In the genomic region with DNA sequence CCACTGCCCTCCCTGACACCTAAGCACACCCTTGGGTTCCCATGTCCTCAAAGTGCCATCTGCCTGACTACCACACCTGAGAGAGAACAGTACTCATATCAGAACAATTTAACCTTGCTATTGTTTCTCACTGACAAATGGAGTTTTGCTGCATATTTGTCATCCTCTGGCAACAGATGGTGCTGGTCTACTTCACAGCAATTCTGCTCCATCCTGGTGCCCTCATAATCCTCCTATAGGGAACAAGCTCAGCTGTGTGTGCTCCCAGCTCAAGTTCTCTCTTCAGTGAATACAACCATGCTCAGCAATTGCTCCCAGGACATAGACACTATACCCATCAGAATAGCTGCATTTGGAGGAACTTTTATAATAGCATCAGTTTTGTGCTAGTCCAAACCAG, we compare ENCODE assay signal across 15 cellular contexts. TPM values are rescaled to one million over a fixed set of nuclear protein-coding genes. Genes with fewer than 3 reads are reported as not detected.
DNase-seq lines count a peak whose midpoint lies in the region; ATAC-seq, FAIRE-seq and TF ChIP-seq lines count a peak whose summit lies in the region.
"Had no signal": no experiment of that assay in that cellular context is flagged by ENCODE, and none has a peak within 500 bp of the region (broad histone marks: within the 10 kb centered on the region; RNA-seq: fewer than 3 reads in every experiment).

No MANE protein-coding gene starts in this region.

- TF ChIP-seq CTCF in smooth muscle cell (IDR thresholded peaks at IDR 0.05; ENCODE audit: borderline replicate concordance, insufficient read depth, poor library complexity, severe bottlenecking) (no peak), HepG2 (CRISPR knock-in tag; IDR thresholded peaks at IDR 0.05) (no peak)

- H4K20me1 ChIP-seq in Karpas-422 (ENCODE audit: insufficient read depth, low read depth, low read length) (no peaks in the 10 kb centered on the region), smooth muscle cell (ENCODE audit: low read depth) (no peaks in the 10 kb centered on the region), HepG2 (ENCODE audit: insufficient read depth, low read length) (no peaks in the 10 kb centered on the region)

- H3K79me2 ChIP-seq in Karpas-422 (ENCODE audit: low read length): no peaks in the 10 kb centered on the region
- H3K79me2 ChIP-seq in smooth muscle cell (ENCODE audit: low read depth): no peaks in the 10 kb centered on the region
- H3K79me2 ChIP-seq in HepG2 (ENCODE audit: insufficient read depth, low read length): no peaks in the 10 kb centered on the region

- TF ChIP-seq RAD21 in HepG2 (CRISPR knock-in tag; IDR thresholded peaks at IDR 0.05): no peak

- in situ Hi-C loops in HepG2 (cut with HindIII; ENCODE audit: extremely low pct_ligation_motif_present, low pct_unique_long_range_greater_than_20kb): no loop called here

- H3K9ac ChIP-seq in Karpas-422 (ENCODE audit: low read length) (no peak overlapping the region; the same call in 1 of the 2 replicates), smooth muscle cell (ENCODE audit: low read depth) (no peak overlapping the region), HepG2 (ENCODE audit: insufficient read depth, low read depth, low read length) (no peak overlapping the region)

- CTCF ChIA-PET in activated CD4-positive, alpha-beta memory T cell treated with anti-CD3 and anti-CD28 coated beads for 36 hours (lab: Charles Lee): interaction anchor here (0.7 to 1.0 kb wide), 2 partner anchors 10 to 18 kb away, joined by 3 to 4 read pairs; no protein-coding TSS in a partner anchor
- CTCF ChIA-PET in activated CD4-positive, alpha-beta memory T cell treated with anti-CD3 and anti-CD28 coated beads, Interleukin-2, amount 10 ng/mL, durations not matched to agents 7 days and 5 days (lab: Charles Lee): no interaction called here
- CTCF ChIA-PET in HepG2 (lab: Yijun Ruan, JAX; ENCODE audit: low intra/inter-chr PET ratio, low total read pairs): no interaction called here

- ATAC-seq in memory B cell (ENCODE audit: low read depth) (no peak), HepG2 (no peak)
- ATAC-seq: GM12878, K562 had no signal

- no peaks in the 10 kb centered on the region for H3K27me3 Mint-ChIP-seq in activated CD4-positive, alpha-beta memory T cell treated with anti-CD3 and anti-CD28 coated beads for 36 hours
- no peaks in the 10 kb centered on the region for H3K27me3 Mint-ChIP-seq in activated CD4-positive, alpha-beta memory T cell treated with anti-CD3 and anti-CD28 coated beads, Interleukin-2, amount 10 ng/mL, durations not matched to agents 7 days and 5 days
- H3K27me3 Mint-ChIP-seq in memory B cell: no peaks in the 10 kb centered on the region
- H3K27me3 Mint-ChIP-seq: CD4-positive, alpha-beta memory T cell had no signal

- no peaks in the 10 kb centered on the region for H3K36me3 Mint-ChIP-seq in activated CD4-positive, alpha-beta memory T cell treated with anti-CD3 and anti-CD28 coated beads for 36 hours
- no peaks in the 10 kb centered on the region for H3K36me3 Mint-ChIP-seq in activated CD4-positive, alpha-beta memory T cell treated with anti-CD3 and anti-CD28 coated beads, Interleukin-2, amount 10 ng/mL, durations not matched to agents 7 days and 5 days (ENCODE audit: low read depth)
- H3K36me3 Mint-ChIP-seq in memory B cell: no peaks in the 10 kb centered on the region
- H3K36me3 Mint-ChIP-seq: CD4-positive, alpha-beta memory T cell had no signal

- BruUV-seq in HepG2 (replicated peaks; lab: Mats Ljungman, UMichigan): no TSS peak

- intact Hi-C loops in activated CD4-positive, alpha-beta memory T cell treated with anti-CD3 and anti-CD28 coated beads for 36 hours (cut with micrococcal nuclease): no loop called here
- intact Hi-C loops in HepG2 (cut with micrococcal nuclease; ENCODE audit: unreplicated experiment): no loop called here

- H3K4me3 ChIP-seq in Karpas-422 (ENCODE audit: low read length): no peak overlapping the region
- H3K4me3 ChIP-seq in smooth muscle cell: no peak overlapping the region
- H3K4me3 ChIP-seq in HepG2 (replicated peaks in 1 of 3; ENCODE audit: insufficient read depth in 1 of 3, low read depth in 2 of 3, low read length in 3 of 3): no peak overlapping the region
- H3K4me3 ChIP-seq: GM12878, K562 had no signal

- H3K4me1 Mint-ChIP-seq in activated CD4-positive, alpha-beta memory T cell treated with anti-CD3 and anti-CD28 coated beads for 36 hours (ENCODE audit: low read depth): peaks cover 5% of the 10 kb centered on the region
- peaks cover 9% of the 10 kb centered on the region for H3K4me1 Mint-ChIP-seq in activated CD4-positive, alpha-beta memory T cell treated with anti-CD3 and anti-CD28 coated beads, Interleukin-2, amount 10 ng/mL, durations not matched to agents 7 days and 5 days
- peaks cover 7% of the 10 kb centered on the region for H3K4me1 Mint-ChIP-seq in memory B cell

- peak overlapping the region; percentile 60; the same call in 1 of the 2 replicates for H2AFZ ChIP-seq in Karpas-422 (ENCODE audit: low read length)
- H2AFZ ChIP-seq in smooth muscle cell (ENCODE audit: low read depth): no peak overlapping the region
- no peak overlapping the region for H2AFZ ChIP-seq in HepG2 (ENCODE audit: low read length)

- TF ChIP-seq EP300 in HepG2 (IDR thresholded peaks at IDR 0.05; ENCODE audit: low read depth in 2 of 2, low read length in 2 of 2) (no peak), HepG2 (CRISPR knock-in tag; IDR thresholded peaks at IDR 0.05; ENCODE audit: borderline replicate concordance) (no peak)

- POLR2A ChIA-PET in activated CD4-positive, alpha-beta memory T cell treated with anti-CD3 and anti-CD28 coated beads for 36 hours (lab: Charles Lee): interaction anchor here (0.9 kb wide), 1 partner anchor 11 kb away, joined by 3 read pairs; no protein-coding TSS in a partner anchor
- POLR2A ChIA-PET in activated CD4-positive, alpha-beta memory T cell treated with anti-CD3 and anti-CD28 coated beads, Interleukin-2, amount 10 ng/mL, durations not matched to agents 7 days and 5 days (lab: Charles Lee): interaction anchor here (0.6 to 1.0 kb wide), 2 partner anchors 10 to 545 kb away, joined by 3 read pairs; no protein-coding TSS in a partner anchor
- POLR2A ChIA-PET in HepG2 (lab: Yijun Ruan, JAX): no interaction called here

- H3K27ac Mint-ChIP-seq in activated CD4-positive, alpha-beta memory T cell treated with anti-CD3 and anti-CD28 coated beads for 36 hours: peak overlapping the region; percentile 11
- no peak overlapping the region for H3K27ac Mint-ChIP-seq in activated CD4-positive, alpha-beta memory T cell treated with anti-CD3 and anti-CD28 coated beads, Interleukin-2, amount 10 ng/mL, durations not matched to agents 7 days and 5 days
- H3K27ac Mint-ChIP-seq in memory B cell: peak overlapping the region; percentile 39

- peaks cover 4% of the 10 kb centered on the region for H3F3A ChIP-seq in smooth muscle cell (ENCODE audit: low read depth)

- no peaks in the 10 kb centered on the region for H3K36me3 ChIP-seq in Karpas-422 (ENCODE audit: insufficient read depth, low read length)
- no peaks in the 10 kb centered on the region for H3K36me3 ChIP-seq in smooth muscle cell (ENCODE audit: low read depth)
- H3K36me3 ChIP-seq in HepG2 (replicated peaks in 1 of 2; ENCODE audit: control insufficient read depth in 1 of 2, insufficient read depth in 2 of 2, low read length in 2 of 2): no peaks in the 10 kb centered on the region
- H3K36me3 ChIP-seq: BE2C had no signal

- no peak for DNase-seq in activated CD4-positive, alpha-beta memory T cell treated with anti-CD3 and anti-CD28 coated beads for 36 hours
- DNase-seq in activated CD4-positive, alpha-beta memory T cell treated with anti-CD3 and anti-CD28 coated beads, Interleukin-2, amount 10 ng/mL, durations not matched to agents 7 days and 5 days: no peak
- no peak for DNase-seq in Karpas-422
- no peak for DNase-seq in memory B cell (ENCODE audit: low spot score in 2 of 2)
- no peak for DNase-seq in smooth muscle cell (lab: John Stamatoyannopoulos, UW; ENCODE audit: unreplicated experiment)
- DNase-seq in HuH-7 (ENCODE audit: low spot score): no peak
- DNase-seq in HepG2 (ENCODE audit: low spot score): no peak
- DNase-seq: BE2C; CD4-positive, alpha-beta memory T cell; HCEC 1CT had no signal

- no peak for TF ChIP-seq POLR2A in HepG2 (IDR thresholded peaks at IDR 0.05; ENCODE audit: insufficient read depth in 1 of 2, low read depth in 2 of 2, low read length in 2 of 2)

- H3K4me2 ChIP-seq in Karpas-422 (ENCODE audit: low read depth, low read length, poor library complexity, severe bottlenecking) (no peak overlapping the region), smooth muscle cell (no peak overlapping the region), HepG2 (ENCODE audit: low read depth, low read length) (no peak overlapping the region)

- H3K27me3 ChIP-seq in Karpas-422 (ENCODE audit: low read length) (no peaks in the 10 kb centered on the region), smooth muscle cell (ENCODE audit: low read depth) (no peaks in the 10 kb centered on the region), HepG2 (ENCODE audit: control insufficient read depth in 1 of 2, insufficient read depth in 2 of 2, low read length in 2 of 2) (no peaks in the 10 kb centered on the region)
- H3K27me3 ChIP-seq: BE2C had no signal

- no peak overlapping the region for H3K4me3 Mint-ChIP-seq in activated CD4-positive, alpha-beta memory T cell treated with anti-CD3 and anti-CD28 coated beads for 36 hours
- H3K4me3 Mint-ChIP-seq in activated CD4-positive, alpha-beta memory T cell treated with anti-CD3 and anti-CD28 coated beads, Interleukin-2, amount 10 ng/mL, durations not matched to agents 7 days and 5 days: no peak overlapping the region
- no peak overlapping the region for H3K4me3 Mint-ChIP-seq in memory B cell
- H3K4me3 Mint-ChIP-seq: CD4-positive, alpha-beta memory T cell had no signal

- H3K27ac ChIP-seq in Karpas-422 (ENCODE audit: low read length) (peak overlapping the region; percentile 75), smooth muscle cell (ENCODE audit: low read depth) (no peak overlapping the region), HepG2 (ENCODE audit: extremely low read length, insufficient read depth, low read length) (no peak overlapping the region)
- H3K27ac ChIP-seq: C4-2B had no signal

- H3K4me1 ChIP-seq in Karpas-422 (ENCODE audit: low read length) (peaks cover 54% of the 10 kb centered on the region), smooth muscle cell (ENCODE audit: low read depth) (peaks cover 6% of the 10 kb centered on the region), HepG2 (ENCODE audit: insufficient read depth, low read length) (peaks cover 21% of the 10 kb centered on the region)
- H3K4me1 ChIP-seq: BE2C had no signal

- H3K9me3 ChIP-seq in Karpas-422 (ENCODE audit: low read length): no peaks in the 10 kb centered on the region; the same call in 1 of the 2 replicates
- H3K9me3 ChIP-seq in smooth muscle cell (replicated peaks; ENCODE audit: low read depth): no peaks in the 10 kb centered on the region
- no peaks in the 10 kb centered on the region for H3K9me3 ChIP-seq in HepG2 (ENCODE audit: low read length)
- H3K9me3 ChIP-seq: BE2C had no signal

- no peak for FAIRE-seq in HepG2 (lab: Jason Lieb, UNC)
- FAIRE-seq: A204.1, GM12878, GM18507, K562 had no signal

- H3K9me2 ChIP-seq in Karpas-422 (replicated peaks; ENCODE audit: insufficient read depth, low read length): no peaks in the 10 kb centered on the region

- peaks cover 10% of the 10 kb centered on the region for H3K9me3 Mint-ChIP-seq in activated CD4-positive, alpha-beta memory T cell treated with anti-CD3 and anti-CD28 coated beads for 36 hours
- peaks cover 5% of the 10 kb centered on the region for H3K9me3 Mint-ChIP-seq in activated CD4-positive, alpha-beta memory T cell treated with anti-CD3 and anti-CD28 coated beads, Interleukin-2, amount 10 ng/mL, durations not matched to agents 7 days and 5 days
- peaks cover 2% of the 10 kb centered on the region for H3K9me3 Mint-ChIP-seq in memory B cell

RNA-seq across cellular contexts. Expression of a gene that starts 32.8 kb away (rescaled TPM):
- 100 to 1,000 TPM; 113 to 117 TPM for total RNA-seq in activated CD4-positive, alpha-beta memory T cell treated with anti-CD3 and anti-CD28 coated beads for 36 hours
- 100 to 1,000 TPM; 233 to 242 TPM for total RNA-seq in activated CD4-positive, alpha-beta memory T cell treated with anti-CD3 and anti-CD28 coated beads, Interleukin-2, amount 10 ng/mL, durations not matched to agents 7 days and 5 days
- total RNA-seq in Karpas-422 (2014; rRNA removed; shearing (Covaris generic); ENCODE audit: low replicate concordance): 526 and 559 TPM in 2 replicates
- total RNA-seq in smooth muscle cell (2,267 and 2,867 TPM in 2 replicates), HepG2 (2016; rRNA removed; fragmentation: Illumina TruSeq; extraction: Trizol) (123 and 190 TPM in 2 replicates)
- polyA plus RNA-seq in smooth muscle cell (674 and 859 TPM in 2 replicates), HepG2 (2011; rRNA removed) (182 and 204 TPM in 2 replicates)
- total RNA-seq in HepG2 (2016; cell fraction: cytosol; rRNA removed; fragmentation: Illumina TruSeq; extraction: Trizol; ENCODE audit: low read depth): 12.8 and 13.0 TPM in 2 replicates
- total RNA-seq in HepG2 (2016; cell fraction: insoluble cytoplasmic fraction; rRNA removed; fragmentation: Illumina TruSeq; extraction: Trizol): 125 and 196 TPM in 2 replicates
- total RNA-seq in HepG2 (2016; cell fraction: membrane; rRNA removed; fragmentation: Illumina TruSeq; extraction: Trizol): 42.7 and 46.7 TPM in 2 replicates
- total RNA-seq in HepG2 (2016; cell fraction: nucleus; rRNA removed; fragmentation: Illumina TruSeq; extraction: Trizol): 196 and 214 TPM in 2 replicates
- 96.4 and 188 TPM in 2 replicates for polyA plus RNA-seq in HepG2 (2011; cell fraction: cytosol; rRNA removed)
- 38.6 and 61.3 TPM in 2 replicates for polyA plus RNA-seq in HepG2 (2011; cell fraction: nucleus; rRNA removed)
- polyA plus RNA-seq in HepG2 (2012): 233 and 276 TPM in 2 replicates
- 7.7 and 7.8 TPM in 2 replicates for polyA plus RNA-seq in HepG2 (2016; cell fraction: cytosol; fragmentation: Illumina TruSeq; extraction: Trizol; ENCODE audit: low read depth)
- polyA plus RNA-seq in HepG2 (2016; cell fraction: insoluble cytoplasmic fraction; fragmentation: Illumina TruSeq; extraction: Trizol; ENCODE audit: low read depth): 97.9 and 104 TPM in 2 replicates
- 21.6 and 25.4 TPM in 2 replicates for polyA plus RNA-seq in HepG2 (2016; cell fraction: membrane; fragmentation: Illumina TruSeq; extraction: Trizol; ENCODE audit: low read depth)
- polyA plus RNA-seq in HepG2 (2016; cell fraction: nucleus; fragmentation: Illumina TruSeq; extraction: Trizol; ENCODE audit: insufficient read depth, low read depth): 187 and 204 TPM in 2 replicates
- polyA minus RNA-seq in HepG2 (2011; rRNA and poly(A)+ RNA removed; ENCODE audit: low replicate concordance): 148 and 185 TPM in 2 replicates
- polyA minus RNA-seq in HepG2 (2011; cell fraction: cytosol; rRNA and poly(A)+ RNA removed): 165 and 204 TPM in 2 replicates
- 170 and 220 TPM in 2 replicates for polyA minus RNA-seq in HepG2 (2011; cell fraction: nucleus; rRNA and poly(A)+ RNA removed)
